ENCODE assay signal across 10 cellular contexts in the genomic region with DNA sequence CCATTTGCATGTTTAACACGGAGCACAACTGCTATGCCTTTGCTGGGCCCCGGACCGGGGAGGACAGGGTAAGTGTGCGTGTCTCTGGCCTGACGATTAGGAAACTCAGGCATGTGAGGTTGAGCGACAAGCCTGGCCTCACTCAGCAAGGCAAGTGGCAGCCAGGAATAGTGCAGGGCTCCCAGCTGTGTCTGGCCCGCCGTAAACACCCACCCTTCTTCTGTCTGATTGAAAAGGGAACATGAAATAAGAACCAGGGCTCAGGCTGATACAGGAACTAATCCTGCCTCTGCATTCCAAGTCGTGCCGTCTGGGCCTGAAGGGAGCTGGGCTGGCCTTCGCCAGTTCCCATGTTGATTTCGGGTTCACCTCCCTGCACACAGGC. TPM values are rescaled to one million over a fixed set of nuclear protein-coding genes. Genes with fewer than 3 reads are reported as not detected.
DNase-seq lines count a peak whose midpoint lies in the region; ATAC-seq and TF ChIP-seq lines count a peak whose summit lies in the region.
"Had no signal": no experiment of that assay in that cellular context is flagged by ENCODE, and none has a peak within 500 bp of the region (broad histone marks: within the 10 kb centered on the region; RNA-seq: fewer than 3 reads in every experiment).

No MANE protein-coding gene starts in this region.

- peak overlapping the region; percentile 15 for H3K4me3 Mint-ChIP-seq in activated naive CD4-positive, alpha-beta T cell treated with anti-CD3 and anti-CD28 coated beads, Interleukin-2, amount 10 ng/mL, durations not matched to agents 7 days and 5 days
- H3K4me3 Mint-ChIP-seq in activated CD4-positive, alpha-beta memory T cell treated with anti-CD3 and anti-CD28 coated beads, Interleukin-2, amount 10 ng/mL, durations not matched to agents 7 days and 5 days = no peak overlapping the region

- H3K4me3 ChIP-seq in left lung (no peak overlapping the region), upper lobe of right lung (no peak overlapping the region)

- H3K9me3 ChIP-seq in left lung = no peaks in the 10 kb centered on the region
- no peaks in the 10 kb centered on the region for H3K9me3 ChIP-seq in upper lobe of right lung

- intact Hi-C loops in left lung (cut with DNase I) = no loop called here
- intact Hi-C loops in upper lobe of right lung (cut with DNase I) = no loop called here

- H3K36me3 ChIP-seq in left lung (peaks cover 0 to 7% of the 10 kb centered on the region in 2 donors), upper lobe of right lung (no peaks in the 10 kb centered on the region)

- H3K27ac ChIP-seq in left lung = peak overlapping the region; percentile 44 to 97
- peak overlapping the region; percentile 47 for H3K27ac ChIP-seq in upper lobe of right lung

- POLR2A ChIA-PET in activated CD4-positive, alpha-beta memory T cell treated with anti-CD3 and anti-CD28 coated beads, Interleukin-2, amount 10 ng/mL, durations not matched to agents 7 days and 5 days (lab: Charles Lee) = interaction anchor here (1.2 to 11.8 kb wide), 3 partner anchors 16 to 129 kb away, joined by 4 to 557 read pairs (median 18); partner anchors contain the start of genes FAM78A and NUP214

- peak overlapping the region; percentile 99 for H3K27ac Mint-ChIP-seq in activated naive CD4-positive, alpha-beta T cell treated with anti-CD3 and anti-CD28 coated beads, Interleukin-2, amount 10 ng/mL, durations not matched to agents 7 days and 5 days
- H3K27ac Mint-ChIP-seq in activated CD4-positive, alpha-beta memory T cell treated with anti-CD3 and anti-CD28 coated beads, Interleukin-2, amount 10 ng/mL, durations not matched to agents 7 days and 5 days = peak overlapping the region; percentile 98

- peaks cover 0 to 72% of the 10 kb centered on the region in 2 donors for H3K4me1 ChIP-seq in left lung
- H3K4me1 ChIP-seq in upper lobe of right lung = peaks cover 22% of the 10 kb centered on the region

- H3K9me3 Mint-ChIP-seq in activated naive CD4-positive, alpha-beta T cell treated with anti-CD3 and anti-CD28 coated beads, Interleukin-2, amount 10 ng/mL, durations not matched to agents 7 days and 5 days = no peaks in the 10 kb centered on the region
- no peaks in the 10 kb centered on the region for H3K9me3 Mint-ChIP-seq in activated CD4-positive, alpha-beta memory T cell treated with anti-CD3 and anti-CD28 coated beads, Interleukin-2, amount 10 ng/mL, durations not matched to agents 7 days and 5 days
- H3K9me3 Mint-ChIP-seq: activated T-cell treated with anti-CD3 and anti-CD28 coated beads, Interleukin-2, amount 50 U/mL, for 72 hours had no signal

- CTCF ChIA-PET in activated naive CD4-positive, alpha-beta T cell treated with anti-CD3 and anti-CD28 coated beads, Interleukin-2, amount 10 ng/mL, durations not matched to agents 7 days and 5 days (lab: Charles Lee) = no interaction called here
- CTCF ChIA-PET in activated CD4-positive, alpha-beta memory T cell treated with anti-CD3 and anti-CD28 coated beads, Interleukin-2, amount 10 ng/mL, durations not matched to agents 7 days and 5 days (lab: Charles Lee) = interaction anchor here (2.5 to 9.0 kb wide), 2 partner anchors 16 to 18 kb away, joined by 7 to 189 read pairs; partner anchors contain the start of gene FAM78A

- peaks cover 9% of the 10 kb centered on the region for H3K36me3 Mint-ChIP-seq in activated naive CD4-positive, alpha-beta T cell treated with anti-CD3 and anti-CD28 coated beads, Interleukin-2, amount 10 ng/mL, durations not matched to agents 7 days and 5 days
- peaks cover 16% of the 10 kb centered on the region for H3K36me3 Mint-ChIP-seq in activated CD4-positive, alpha-beta memory T cell treated with anti-CD3 and anti-CD28 coated beads, Interleukin-2, amount 10 ng/mL, durations not matched to agents 7 days and 5 days (ENCODE audit: low read depth)

- H3K27me3 ChIP-seq in left lung (no peaks in the 10 kb centered on the region), upper lobe of right lung (no peaks in the 10 kb centered on the region)

- peaks cover 4% of the 10 kb centered on the region for H3K27me3 Mint-ChIP-seq in activated naive CD4-positive, alpha-beta T cell treated with anti-CD3 and anti-CD28 coated beads, Interleukin-2, amount 10 ng/mL, durations not matched to agents 7 days and 5 days
- H3K27me3 Mint-ChIP-seq in activated CD4-positive, alpha-beta memory T cell treated with anti-CD3 and anti-CD28 coated beads, Interleukin-2, amount 10 ng/mL, durations not matched to agents 7 days and 5 days = no peaks in the 10 kb centered on the region

- TF ChIP-seq CTCF in left lung (IDR thresholded peaks at IDR 0.05) (no peak), upper lobe of right lung (IDR thresholded peaks at IDR 0.05) (no peak)

- peak; percentile 30 for ATAC-seq in left lung
- ATAC-seq in upper lobe of right lung = peak; percentile 74
- ATAC-seq in GM21526 (IDR thresholded peaks at IDR 0.05; ENCODE audit: low FRiP score, unreplicated experiment) = no peak
- ATAC-seq: activated T-cell treated with anti-CD3 and anti-CD28 coated beads, Interleukin-2, amount 50 U/mL, for 72 hours had no signal

- DNase-seq in activated naive CD4-positive, alpha-beta T cell treated with anti-CD3 and anti-CD28 coated beads, Interleukin-2, amount 10 ng/mL, durations not matched to agents 7 days and 5 days = no peak
- DNase-seq in activated naive CD4-positive, alpha-beta T cell treated with Interleukin-2 at 50 U/mL for 16 hours = no peak
- no peak for DNase-seq in activated CD4-positive, alpha-beta memory T cell treated with anti-CD3 and anti-CD28 coated beads, Interleukin-2, amount 10 ng/mL, durations not matched to agents 7 days and 5 days
- DNase-seq in left lung (peak; percentile 71 to 75), upper lobe of right lung (no peak), NCI-H1092 treated with DMSO at 0.1 percent for 48 hours (lab: John Stamatoyannopoulos, UW) (no peak)
- DNase-seq in activated CD4-positive, CD25-positive, alpha-beta regulatory T cell treated with anti-CD3 and anti-CD28 coated beads, Interleukin-2, amount 50 U/mL, for 72 hours = no peak
- DNase-seq: activated T-cell treated with anti-CD3 and anti-CD28 coated beads, Interleukin-2, amount 50 U/mL, for 72 hours; NCI-H2171 had no signal

- peaks cover 75% of the 10 kb centered on the region for H3K4me1 Mint-ChIP-seq in activated naive CD4-positive, alpha-beta T cell treated with anti-CD3 and anti-CD28 coated beads, Interleukin-2, amount 10 ng/mL, durations not matched to agents 7 days and 5 days
- peaks cover 67% of the 10 kb centered on the region for H3K4me1 Mint-ChIP-seq in activated CD4-positive, alpha-beta memory T cell treated with anti-CD3 and anti-CD28 coated beads, Interleukin-2, amount 10 ng/mL, durations not matched to agents 7 days and 5 days

RNA-seq across cellular contexts. Expression of gene FAM78A, which starts 22.2 kb away (rescaled TPM):
- 10 to 100 TPM; 86.5 to 88.7 TPM for total RNA-seq in activated CD4-positive, alpha-beta memory T cell treated with anti-CD3 and anti-CD28 coated beads, Interleukin-2, amount 10 ng/mL, durations not matched to agents 7 days and 5 days
- total RNA-seq in left lung = 10 to 100 TPM in 1 of 2 donors, 1 to 10 TPM in 1; 7.8 to 18.1 TPM
- 14.8 TPM for total RNA-seq in upper lobe of right lung

RNA-seq across cellular contexts. Expression of gene PLPP7, which starts 35.4 kb away (rescaled TPM):
- not detected for total RNA-seq in activated CD4-positive, alpha-beta memory T cell treated with anti-CD3 and anti-CD28 coated beads, Interleukin-2, amount 10 ng/mL, durations not matched to agents 7 days and 5 days
- 1 to 10 TPM; 1.6 to 2.3 TPM for total RNA-seq in left lung
- 1.5 TPM for total RNA-seq in upper lobe of right lung

Comparison
In these comparisons a context has a peak if more than half of its experiments do, and no peak if none do; other contexts are left out.
1. DNase-seq: peak in left lung (2 of 2); none in activated naive CD4-positive, alpha-beta T cell treated with anti-CD3 and anti-CD28 coated beads, Interleukin-2, amount 10 ng/mL, durations not matched to agents 7 days and 5 days (single experiment), activated naive CD4-positive, alpha-beta T cell treated with Interleukin-2 at 50 U/mL for 16 hours (single experiment), activated CD4-positive, alpha-beta memory T cell treated with anti-CD3 and anti-CD28 coated beads, Interleukin-2, amount 10 ng/mL, durations not matched to agents 7 days and 5 days (single experiment), upper lobe of right lung (single experiment), activated CD4-positive, CD25-positive, alpha-beta regulatory T cell treated with anti-CD3 and anti-CD28 coated beads, Interleukin-2, amount 50 U/mL, for 72 hours (single experiment) and NCI-H1092 treated with DMSO at 0.1 percent for 48 hours (single experiment).